ENCODE assay signal across 8 cellular contexts in genomic region chr14:74922752-74923401, GRCh38. TPM values are rescaled to one million over a fixed set of nuclear protein-coding genes. Genes with fewer than 3 reads are reported as not detected.
DNase-seq lines count a peak whose midpoint lies in the region; ATAC-seq lines count a peak whose summit lies in the region.

Gene RPS6KL1, minus strand, starts transcription at chr14:74923260. Its CDS starts 1,719 bp downstream, at chr14:74921541.

- H3K4me3 Mint-ChIP-seq in activated CD8-positive, alpha-beta memory T cell treated with anti-CD3 and anti-CD28 coated beads, Interleukin-2, amount 10 ng/mL, durations not matched to agents 7 days and 5 days = peak within 1 kb of the TSS; percentile 23
- peak within 1 kb of the TSS; percentile 77 for H3K4me3 Mint-ChIP-seq in memory B cell

- H3K9me3 ChIP-seq in endocrine pancreas (ENCODE audit: control insufficient read depth, low read length) = no peaks in the 10 kb centered on the region

- H3K27ac Mint-ChIP-seq in activated CD8-positive, alpha-beta memory T cell treated with anti-CD3 and anti-CD28 coated beads, Interleukin-2, amount 10 ng/mL, durations not matched to agents 7 days and 5 days = no peak within 1 kb of the TSS
- H3K27ac Mint-ChIP-seq in memory B cell = peak within 1 kb of the TSS; percentile 86

- peaks cover 15% of the 10 kb centered on the region for H3K27me3 Mint-ChIP-seq in activated CD8-positive, alpha-beta memory T cell treated with anti-CD3 and anti-CD28 coated beads, Interleukin-2, amount 10 ng/mL, durations not matched to agents 7 days and 5 days
- H3K27me3 Mint-ChIP-seq in memory B cell = no peaks in the 10 kb centered on the region

- no peaks in the 10 kb centered on the region for H3K27me3 ChIP-seq in endocrine pancreas (ENCODE audit: control insufficient read depth, insufficient read depth, low read length)

- H3K36me3 Mint-ChIP-seq in activated CD8-positive, alpha-beta memory T cell treated with anti-CD3 and anti-CD28 coated beads, Interleukin-2, amount 10 ng/mL, durations not matched to agents 7 days and 5 days = no peaks in the 10 kb centered on the region
- no peaks in the 10 kb centered on the region for H3K36me3 Mint-ChIP-seq in memory B cell

- no peaks in the 10 kb centered on the region for H3K36me3 ChIP-seq in endocrine pancreas (ENCODE audit: control insufficient read depth, insufficient read depth, low read length)

- no peaks in the 10 kb centered on the region for H3K9me3 Mint-ChIP-seq in activated CD8-positive, alpha-beta memory T cell treated with anti-CD3 and anti-CD28 coated beads, Interleukin-2, amount 10 ng/mL, durations not matched to agents 7 days and 5 days (ENCODE audit: low read depth)
- no peaks in the 10 kb centered on the region for H3K9me3 Mint-ChIP-seq in memory B cell

- ATAC-seq in GM19324 (IDR thresholded peaks at IDR 0.05; ENCODE audit: low FRiP score, unreplicated experiment) (peak; percentile 85), HG03521 (IDR thresholded peaks at IDR 0.05; ENCODE audit: unreplicated experiment) (peak; percentile 85), memory B cell (ENCODE audit: low read depth) (peak; percentile 98)
- peak; percentile 99 for ATAC-seq in activated CD8-positive, alpha-beta memory T cell treated with anti-CD3 and anti-CD28 coated beads, Interleukin-2, amount 10 ng/mL, durations not matched to agents 7 days and 5 days

- no peaks in the 10 kb centered on the region for H3K4me1 ChIP-seq in endocrine pancreas (ENCODE audit: control insufficient read depth, insufficient read depth, low read length)

- H3K4me3 ChIP-seq in endocrine pancreas (ENCODE audit: control insufficient read depth, insufficient read depth, low read length) = no peak within 1 kb of the TSS

- CTCF ChIA-PET in activated CD8-positive, alpha-beta memory T cell treated with anti-CD3 and anti-CD28 coated beads, Interleukin-2, amount 10 ng/mL, durations not matched to agents 7 days and 5 days (lab: Charles Lee) = interaction anchor here (0.7 to 2.0 kb wide), 8 partner anchors 8 to 311 kb away, joined by 3 to 9 read pairs (median 4); partner anchors contain the start of genes EIF2B2 and LTBP2

- peaks cover 4% of the 10 kb centered on the region for H3K4me1 Mint-ChIP-seq in activated CD8-positive, alpha-beta memory T cell treated with anti-CD3 and anti-CD28 coated beads, Interleukin-2, amount 10 ng/mL, durations not matched to agents 7 days and 5 days
- peaks cover 9% of the 10 kb centered on the region for H3K4me1 Mint-ChIP-seq in memory B cell

- peak; percentile 75 to 78 for DNase-seq in AML-193 (lab: John Stamatoyannopoulos, UW)
- DNase-seq in NCI-H82 (lab: John Stamatoyannopoulos, UW) = peak; percentile 95
- DNase-seq in activated CD8-positive, alpha-beta memory T cell treated with anti-CD3 and anti-CD28 coated beads, Interleukin-2, amount 10 ng/mL, durations not matched to agents 7 days and 5 days = peak; percentile 80
- peak; percentile 50 to 61 for DNase-seq in memory B cell (ENCODE audit: low spot score in 2 of 2)
- DNase-seq in stimulated activated CD8-positive, alpha-beta memory T cell treated with anti-CD3 and anti-CD28 coated beads, Interleukin-12 subunit alpha, Interleukin-12 subunit beta, amount 100 ng/mL, for 1 hour (ENCODE audit: low read depth) = peak; percentile 25

- peak within 1 kb of the TSS; percentile 91 for H3K9ac ChIP-seq in endocrine pancreas (ENCODE audit: control insufficient read depth, insufficient read depth, low read length)

RNA-seq across cellular contexts. Expression of gene RPS6KL1, which starts in this region (rescaled TPM):
- 1 to 10 TPM; 2.5 to 3.6 TPM for total RNA-seq in activated CD8-positive, alpha-beta memory T cell treated with anti-CD3 and anti-CD28 coated beads, Interleukin-2, amount 10 ng/mL, durations not matched to agents 7 days and 5 days

Comparison
In these comparisons a context has a peak if more than half of its experiments do, and no peak if none do; other contexts are left out.
1. DNase-seq: peak in every context shown above with its lines; median percentile 95 in NCI-H82; 80 in activated CD8-positive, alpha-beta memory T cell treated with anti-CD3 and anti-CD28 coated beads, Interleukin-2, amount 10 ng/mL, durations not matched to agents 7 days and 5 days; 76 in AML-193; 56 in memory B cell; 25 in stimulated activated CD8-positive, alpha-beta memory T cell treated with anti-CD3 and anti-CD28 coated beads, Interleukin-12 subunit alpha, Interleukin-12 subunit beta, amount 100 ng/mL, for 1 hour.